20 cellular contexts compared by ENCODE assay signal in the genomic region with DNA sequence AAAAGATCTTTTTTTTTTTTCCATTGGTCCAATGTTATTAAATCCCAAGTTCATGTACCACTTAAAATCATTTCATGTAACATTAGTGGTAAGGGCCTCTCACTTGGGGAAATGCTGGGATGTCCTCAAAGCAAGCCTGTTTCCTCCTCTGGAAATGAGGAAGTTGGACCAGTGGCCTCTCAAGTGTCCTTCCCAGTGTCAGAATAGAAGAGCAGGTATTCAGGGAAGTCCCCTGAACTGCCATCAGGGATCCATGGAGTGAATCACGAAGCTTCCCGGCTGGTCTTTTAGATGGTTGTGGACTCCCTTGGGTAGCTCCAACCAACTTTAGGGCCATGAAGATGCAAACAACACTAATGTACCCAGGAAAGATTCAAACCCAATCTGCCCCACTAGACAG. TPM values are rescaled to one million over a fixed set of nuclear protein-coding genes. Genes with fewer than 3 reads are reported as not detected.
DNase-seq lines count a peak whose midpoint lies in the region; ATAC-seq, FAIRE-seq and TF ChIP-seq lines count a peak whose summit lies in the region.
"Had no signal": no experiment of that assay in that cellular context is flagged by ENCODE, and none has a peak within 500 bp of the region (broad histone marks: within the 10 kb centered on the region; RNA-seq: fewer than 3 reads in every experiment).

No MANE protein-coding gene starts in this region.

- H3K27me3 ChIP-seq in endothelial cell of umbilical vein (ENCODE audit: control insufficient read depth in 2 of 2, insufficient read depth in 2 of 2, low read length in 2 of 2): no peaks in the 10 kb centered on the region
- no peaks in the 10 kb centered on the region for H3K27me3 ChIP-seq in muscle layer of duodenum (ENCODE audit: low read depth, low read length)

- TF ChIP-seq CTCF in endothelial cell of umbilical vein (IDR thresholded peaks at IDR 0.05; ENCODE audit: extremely low read depth in 1 of 2, insufficient read depth in 1 of 2, low read depth in 1 of 2, low read length in 2 of 2): no peak

- peaks cover 8% of the 10 kb centered on the region for H3K4me1 Mint-ChIP-seq in stimulated activated naive CD8-positive, alpha-beta T cell treated with anti-CD3 and anti-CD28 coated beads, Interleukin-15, amount 100 ng/mL, for 72 hours
- H3K4me1 Mint-ChIP-seq: GM23338 had no signal

- no peak overlapping the region for H3K4me3 Mint-ChIP-seq in stimulated activated naive CD8-positive, alpha-beta T cell treated with anti-CD3 and anti-CD28 coated beads, Interleukin-15, amount 100 ng/mL, for 72 hours
- H3K4me3 Mint-ChIP-seq: CD8-positive, alpha-beta T cell; GM23338 had no signal

- H3K9me3 ChIP-seq in endothelial cell of umbilical vein (replicated peaks; ENCODE audit: control insufficient read depth, insufficient read depth, low read length) (no peaks in the 10 kb centered on the region), muscle layer of duodenum (ENCODE audit: control insufficient read depth in 1 of 2, low read length in 2 of 2) (no peaks in the 10 kb centered on the region)

- no peak overlapping the region for H2AFZ ChIP-seq in endothelial cell of umbilical vein (ENCODE audit: low read depth, low read length)
- H2AFZ ChIP-seq: GM23338 had no signal

- H3K9ac ChIP-seq in endothelial cell of umbilical vein (replicated peaks; ENCODE audit: extremely low read depth, insufficient read depth, low read length): no peak overlapping the region

- DNase-seq in NOMO-1 treated with DMSO at 0.1 percent for 48 hours (lab: John Stamatoyannopoulos, UW; ENCODE audit: unreplicated experiment) (peak; percentile 17), NOMO-1 treated with dmso at 0.1 percent for 144 hours (lab: John Stamatoyannopoulos, UW; ENCODE audit: unreplicated experiment) (no peak), MV-4-11 (lab: John Stamatoyannopoulos, UW) (peak; percentile 33), endothelial cell of umbilical vein (ENCODE audit: low read depth, low spot score) (no peak), SW480 (ENCODE audit: low spot score) (no peak)
- no peak for DNase-seq in stimulated activated naive CD8-positive, alpha-beta T cell treated with anti-CD3 and anti-CD28 coated beads, Interleukin-15, amount 100 ng/mL, for 72 hours
- DNase-seq: 8988T; Calu3; CD8-positive, alpha-beta T cell; GF-D8; HCEC 1CT; NCI-H1436; NCI-H2029; NCI-H345; NCI-H524 treated with DMSO at 0.1 percent for 48 hours had no signal

- no peak overlapping the region for H3K4me3 ChIP-seq in endothelial cell of umbilical vein (replicated peaks in 1 of 3; ENCODE audit: insufficient read depth in 1 of 3, low read depth in 1 of 3, low read length in 3 of 3)
- H3K4me3 ChIP-seq in muscle layer of duodenum (ENCODE audit: low read depth in 1 of 2, low read length in 2 of 2): no peak overlapping the region
- H3K4me3 ChIP-seq: GM23338 had no signal

- H3K36me3 ChIP-seq in endothelial cell of umbilical vein (ENCODE audit: control insufficient read depth in 2 of 2, extremely low read depth in 1 of 2, insufficient read depth in 2 of 2, low read length in 2 of 2) (peaks cover 0 to 10% of the 10 kb centered on the region in 2 experiments), muscle layer of duodenum (ENCODE audit: control insufficient read depth in 1 of 2, insufficient read depth in 2 of 2, low read length in 2 of 2) (peaks cover 0 to 3% of the 10 kb centered on the region in 2 donors)

- no peak overlapping the region for H3K27ac ChIP-seq in endothelial cell of umbilical vein (ENCODE audit: insufficient read depth, low read depth, low read length)
- H3K27ac ChIP-seq in muscle layer of duodenum (ENCODE audit: low read length): peak overlapping the region; percentile 4

- intact Hi-C loops in endothelial cell of umbilical vein (cut with micrococcal nuclease): no loop called here

- CTCF ChIA-PET in endothelial cell of umbilical vein (lab: Charles Lee): interaction anchor here (1.0 to 1.4 kb wide), 3 partner anchors 12 to 75 kb away, joined by 3 to 9 read pairs (median 5); a partner anchor contains a TSS

- no peaks in the 10 kb centered on the region for H3K9me1 ChIP-seq in endothelial cell of umbilical vein (replicated peaks; ENCODE audit: control insufficient read depth, extremely low read depth, insufficient read depth, low read length)

- ATAC-seq in stimulated activated naive CD8-positive, alpha-beta T cell treated with anti-CD3 and anti-CD28 coated beads, Interleukin-15, amount 100 ng/mL, for 72 hours: no peak
- no peak for ATAC-seq in GM21423 (IDR thresholded peaks at IDR 0.05; ENCODE audit: unreplicated experiment)
- ATAC-seq: CD8-positive, alpha-beta T cell; GM23338 had no signal

- H3K4me2 ChIP-seq in endothelial cell of umbilical vein (ENCODE audit: insufficient read depth, low read length): no peak overlapping the region
- H3K4me2 ChIP-seq: GM23338 had no signal

- H3K9me3 Mint-ChIP-seq in stimulated activated naive CD8-positive, alpha-beta T cell treated with anti-CD3 and anti-CD28 coated beads, Interleukin-15, amount 100 ng/mL, for 72 hours: no peaks in the 10 kb centered on the region
- H3K9me3 Mint-ChIP-seq: CD8-positive, alpha-beta T cell; GM23338 had no signal

- dilution Hi-C loops in endothelial cell of umbilical vein (cut with MboI; ENCODE audit: extremely low pct_ligation_motif_present, low sequenced_read_pairs): no loop called here

- peaks cover 22% of the 10 kb centered on the region for H3K4me1 ChIP-seq in endothelial cell of umbilical vein (ENCODE audit: control insufficient read depth, extremely low read depth, insufficient read depth, low read length)
- peaks cover 3 to 23% of the 10 kb centered on the region in 2 donors for H3K4me1 ChIP-seq in muscle layer of duodenum (ENCODE audit: control insufficient read depth in 1 of 2, insufficient read depth in 2 of 2, low read length in 2 of 2)

- H3K27ac Mint-ChIP-seq in stimulated activated naive CD8-positive, alpha-beta T cell treated with anti-CD3 and anti-CD28 coated beads, Interleukin-15, amount 100 ng/mL, for 72 hours: no peak overlapping the region
- H3K27ac Mint-ChIP-seq: CD8-positive, alpha-beta T cell; GM23338 had no signal

- no peak for TF ChIP-seq POLR2A in endothelial cell of umbilical vein (IDR thresholded peaks at IDR 0.05; ENCODE audit: low read depth, low read length)

- POLR2A ChIA-PET in endothelial cell of umbilical vein (lab: Charles Lee): no interaction called here

- FAIRE-seq in endothelial cell of umbilical vein (lab: Jason Lieb, UNC): peak; percentile 46
- FAIRE-seq: GM19239, HTR-8/SVneo had no signal

- BruUV-seq in endothelial cell of umbilical vein (replicated peaks; lab: Mats Ljungman, UMichigan): no TSS peak

- no peaks in the 10 kb centered on the region for H3K79me2 ChIP-seq in endothelial cell of umbilical vein (ENCODE audit: control insufficient read depth, insufficient read depth, low read length)

- no peaks in the 10 kb centered on the region for H3K27me3 Mint-ChIP-seq in stimulated activated naive CD8-positive, alpha-beta T cell treated with anti-CD3 and anti-CD28 coated beads, Interleukin-15, amount 100 ng/mL, for 72 hours

- H4K20me1 ChIP-seq in endothelial cell of umbilical vein (replicated peaks; ENCODE audit: control insufficient read depth, extremely low read depth, insufficient read depth, low read length): no peaks in the 10 kb centered on the region

TF ChIP-seq in endothelial cell of umbilical vein, 7 proteins besides CTCF, POLR2A, EP300 and RAD21:
- TF ChIP-seq POLR2AphosphoS5 (IDR thresholded peaks at IDR 0.05; ENCODE audit: insufficient read depth, low read depth, low read length) (no peak), GATA2 (IDR thresholded peaks at IDR 0.05; ENCODE audit: insufficient read depth, insufficient read length, low read depth, low read length) (no peak), JUN (IDR thresholded peaks at IDR 0.05; ENCODE audit: borderline replicate concordance, insufficient read depth, insufficient read length, low read depth) (no peak), MYC (IDR thresholded peaks at IDR 0.05; ENCODE audit: low read depth, low read length) (no peak), FOS (IDR thresholded peaks at IDR 0.05; ENCODE audit: borderline replicate concordance, insufficient read depth, low read length) (no peak), EZH2 (IDR thresholded peaks at IDR 0.05; ENCODE audit: borderline replicate concordance, low read depth, low read length, severe bottlenecking) (no peak)

RNA-seq across cellular contexts. Expression of a gene that starts 55.1 kb away (rescaled TPM):
- total RNA-seq in endothelial cell of umbilical vein: 73.2 and 76.2 TPM in 2 replicates
- polyA plus RNA-seq in endothelial cell of umbilical vein: 6.2 and 7.9 TPM in 2 replicates
- polyA plus RNA-seq in endothelial cell of umbilical vein (2011; cell fraction: cytosol; rRNA removed): 8.2 and 8.6 TPM in 2 replicates
- 16.9 and 21.2 TPM in 2 replicates for polyA plus RNA-seq in endothelial cell of umbilical vein (2011; cell fraction: nucleus; rRNA removed)
- polyA plus RNA-seq in endothelial cell of umbilical vein (2012): 12.1 and 16.6 TPM in 2 replicates
- polyA minus RNA-seq in endothelial cell of umbilical vein: 17.9 and 18.0 TPM in 2 replicates
- 1.7 TPM for polyA minus RNA-seq in endothelial cell of umbilical vein (2011; cell fraction: cytosol; rRNA and poly(A)+ RNA removed)
- polyA minus RNA-seq in endothelial cell of umbilical vein (2011; cell fraction: nucleus; rRNA and poly(A)+ RNA removed): 16.1 and 17.1 TPM in 2 replicates

Comparison
In these comparisons a context has a peak if more than half of its experiments do, and no peak if none do; other contexts are left out.
1. DNase-seq: peak in NOMO-1 treated with DMSO at 0.1 percent for 48 hours (single experiment) and MV-4-11 (single experiment); none in NOMO-1 treated with dmso at 0.1 percent for 144 hours (single experiment), endothelial cell of umbilical vein (single experiment), stimulated activated naive CD8-positive, alpha-beta T cell treated with anti-CD3 and anti-CD28 coated beads, Interleukin-15, amount 100 ng/mL, for 72 hours (0 of 2) and SW480 (single experiment).